In the genomic region with DNA sequence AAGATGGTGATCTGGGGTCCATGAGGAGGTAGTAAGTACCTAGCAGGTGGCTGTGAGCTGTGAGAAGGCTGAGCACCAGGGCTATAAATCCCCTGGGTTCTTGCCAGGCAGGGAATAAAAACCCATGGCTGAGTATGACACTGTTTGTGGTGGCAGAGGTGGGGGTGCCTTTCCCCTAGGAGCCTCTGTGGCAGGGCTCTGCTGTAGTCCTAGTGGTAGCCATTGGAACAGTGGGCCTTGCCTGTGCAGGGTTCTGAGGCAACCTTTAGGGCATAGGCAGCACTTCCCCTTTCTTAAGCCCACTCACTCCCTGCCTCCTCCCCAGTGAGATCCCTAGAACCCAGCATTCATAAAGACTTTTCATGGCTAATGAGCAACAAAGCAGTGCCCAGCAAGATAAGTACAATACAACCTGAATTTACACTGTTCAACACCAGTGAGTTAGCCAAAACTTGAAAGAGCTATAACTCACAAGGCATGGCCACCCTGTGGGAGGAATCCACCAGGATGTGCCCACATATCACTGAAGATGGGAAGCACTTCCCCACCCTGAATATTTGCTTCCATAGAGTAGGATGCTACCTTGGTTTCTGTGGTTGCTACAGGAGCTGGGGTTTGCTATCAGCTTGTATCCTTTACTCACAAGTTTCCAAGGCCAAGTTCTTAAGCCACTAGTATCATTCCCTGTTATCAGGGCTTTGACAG, we compare ENCODE assay signal across 10 cellular contexts.
DNase-seq lines count a peak whose midpoint lies in the region; ATAC-seq and TF ChIP-seq lines count a peak whose summit lies in the region.
"Had no signal": no experiment of that assay in that cellular context is flagged by ENCODE, and none has a peak within 500 bp of the region (broad histone marks: within the 10 kb centered on the region; RNA-seq: fewer than 3 reads in every experiment).

No MANE protein-coding gene starts in this region.

- H3K4me3 ChIP-seq in left lung = no peak overlapping the region

- CTCF ChIA-PET in activated CD8-positive, alpha-beta T cell treated with anti-CD3 and anti-CD28 coated beads, Interleukin-2, amount 10 ng/mL, durations not matched to agents 7 days and 5 days (lab: Charles Lee) = interaction anchor here (1.0 to 1.1 kb wide), 2 partner anchors 10 to 123 kb away, joined by 3 read pairs; no protein-coding TSS in a partner anchor

- POLR2A ChIA-PET in activated CD8-positive, alpha-beta T cell treated with anti-CD3 and anti-CD28 coated beads, Interleukin-2, amount 10 ng/mL, durations not matched to agents 7 days and 5 days (lab: Charles Lee) = no interaction called here

- no peak overlapping the region for H3K27ac ChIP-seq in left lung

- H3K36me3 ChIP-seq in left lung = no peaks in the 10 kb centered on the region

- DNase-seq in COLO668 (lab: John Stamatoyannopoulos, UW; ENCODE audit: unreplicated experiment) = peak; percentile 18
- DNase-seq in activated CD4-positive, alpha-beta T cell treated with anti-CD3 and anti-CD28 coated beads, Interleukin-2, amount 50 U/mL, for 48 hours = no peak
- no peak for DNase-seq in Right ventricle myocardium superior
- DNase-seq in activated CD8-positive, alpha-beta T cell treated with anti-CD3 and anti-CD28 coated beads, Interleukin-2, amount 10 ng/mL, durations not matched to agents 7 days and 5 days = no peak
- no peak for DNase-seq in left lung
- DNase-seq: activated naive CD4-positive, alpha-beta T cell treated with anti-CD3 and anti-CD28 coated beads, Interleukin-2, amount 10 ng/mL, durations not matched to agents 7 days and 5 days; NCI-H446 had no signal

- no peaks in the 10 kb centered on the region for H3K27me3 Mint-ChIP-seq in dendritic cell treated with granulocyte-macrophage colony-stimulating factor and Interleukin-4, amounts not matched to agents 40 ng/mL and 50 ng/mL, for 4 days
- H3K27me3 Mint-ChIP-seq in activated CD8-positive, alpha-beta T cell treated with anti-CD3 and anti-CD28 coated beads, Interleukin-2, amount 10 ng/mL, durations not matched to agents 7 days and 5 days (ENCODE audit: low read depth) = no peaks in the 10 kb centered on the region
- H3K27me3 Mint-ChIP-seq: activated naive CD4-positive, alpha-beta T cell treated with anti-CD3 and anti-CD28 coated beads, Interleukin-2, amount 10 ng/mL, durations not matched to agents 7 days and 5 days had no signal

- H3K4me3 Mint-ChIP-seq in dendritic cell treated with granulocyte-macrophage colony-stimulating factor and Interleukin-4, amounts not matched to agents 40 ng/mL and 50 ng/mL, for 4 days = no peak overlapping the region
- no peak overlapping the region for H3K4me3 Mint-ChIP-seq in activated CD8-positive, alpha-beta T cell treated with anti-CD3 and anti-CD28 coated beads, Interleukin-2, amount 10 ng/mL, durations not matched to agents 7 days and 5 days
- H3K4me3 Mint-ChIP-seq: activated naive CD4-positive, alpha-beta T cell treated with anti-CD3 and anti-CD28 coated beads, Interleukin-2, amount 10 ng/mL, durations not matched to agents 7 days and 5 days had no signal

- no peaks in the 10 kb centered on the region for H3K36me3 Mint-ChIP-seq in dendritic cell treated with granulocyte-macrophage colony-stimulating factor and Interleukin-4, amounts not matched to agents 40 ng/mL and 50 ng/mL, for 4 days (ENCODE audit: low read depth)
- no peaks in the 10 kb centered on the region for H3K36me3 Mint-ChIP-seq in activated CD8-positive, alpha-beta T cell treated with anti-CD3 and anti-CD28 coated beads, Interleukin-2, amount 10 ng/mL, durations not matched to agents 7 days and 5 days (ENCODE audit: low read depth)
- H3K36me3 Mint-ChIP-seq: activated naive CD4-positive, alpha-beta T cell treated with anti-CD3 and anti-CD28 coated beads, Interleukin-2, amount 10 ng/mL, durations not matched to agents 7 days and 5 days had no signal

- H3K9me3 ChIP-seq in left lung = no peaks in the 10 kb centered on the region

- peak; percentile 42 for ATAC-seq in GM21360 (IDR thresholded peaks at IDR 0.05; ENCODE audit: unreplicated experiment)
- ATAC-seq in HG03521 (IDR thresholded peaks at IDR 0.05; ENCODE audit: unreplicated experiment) = peak; percentile 47
- ATAC-seq in Right ventricle myocardium superior (ENCODE audit: poor library complexity) = no peak
- ATAC-seq in activated CD8-positive, alpha-beta T cell treated with anti-CD3 and anti-CD28 coated beads, Interleukin-2, amount 10 ng/mL, durations not matched to agents 7 days and 5 days = no peak
- ATAC-seq in left lung = no peak

- H3K27ac Mint-ChIP-seq in dendritic cell treated with granulocyte-macrophage colony-stimulating factor and Interleukin-4, amounts not matched to agents 40 ng/mL and 50 ng/mL, for 4 days = peak overlapping the region; percentile 56
- no peak overlapping the region for H3K27ac Mint-ChIP-seq in activated CD8-positive, alpha-beta T cell treated with anti-CD3 and anti-CD28 coated beads, Interleukin-2, amount 10 ng/mL, durations not matched to agents 7 days and 5 days
- H3K27ac Mint-ChIP-seq: activated naive CD4-positive, alpha-beta T cell treated with anti-CD3 and anti-CD28 coated beads, Interleukin-2, amount 10 ng/mL, durations not matched to agents 7 days and 5 days had no signal

- H3K4me1 ChIP-seq in left lung = peaks cover 0 to 6% of the 10 kb centered on the region in 2 donors

- no peaks in the 10 kb centered on the region for H3K27me3 ChIP-seq in left lung

- no peaks in the 10 kb centered on the region for H3K9me3 Mint-ChIP-seq in dendritic cell treated with granulocyte-macrophage colony-stimulating factor and Interleukin-4, amounts not matched to agents 40 ng/mL and 50 ng/mL, for 4 days
- no peaks in the 10 kb centered on the region for H3K9me3 Mint-ChIP-seq in activated CD8-positive, alpha-beta T cell treated with anti-CD3 and anti-CD28 coated beads, Interleukin-2, amount 10 ng/mL, durations not matched to agents 7 days and 5 days (ENCODE audit: insufficient read depth)
- H3K9me3 Mint-ChIP-seq: activated naive CD4-positive, alpha-beta T cell treated with anti-CD3 and anti-CD28 coated beads, Interleukin-2, amount 10 ng/mL, durations not matched to agents 7 days and 5 days had no signal

- no peak for TF ChIP-seq CTCF in left lung (IDR thresholded peaks at IDR 0.05)

- H3K4me1 Mint-ChIP-seq in dendritic cell treated with granulocyte-macrophage colony-stimulating factor and Interleukin-4, amounts not matched to agents 40 ng/mL and 50 ng/mL, for 4 days (ENCODE audit: low read depth) = peaks cover 34% of the 10 kb centered on the region
- no peaks in the 10 kb centered on the region for H3K4me1 Mint-ChIP-seq in activated CD8-positive, alpha-beta T cell treated with anti-CD3 and anti-CD28 coated beads, Interleukin-2, amount 10 ng/mL, durations not matched to agents 7 days and 5 days (ENCODE audit: low read depth)
- H3K4me1 Mint-ChIP-seq: activated naive CD4-positive, alpha-beta T cell treated with anti-CD3 and anti-CD28 coated beads, Interleukin-2, amount 10 ng/mL, durations not matched to agents 7 days and 5 days had no signal

- intact Hi-C loops in dendritic cell treated with granulocyte-macrophage colony-stimulating factor and Interleukin-4, amounts not matched to agents 40 ng/mL and 50 ng/mL, for 4 days (cut with micrococcal nuclease) = no loop called here
- intact Hi-C loops in Right ventricle myocardium superior (cut with DNase I) (no loop called here), left lung (cut with DNase I) (no loop called here)

Comparison
In these comparisons a context has a peak if more than half of its experiments do, and no peak if none do; other contexts are left out.
1. ATAC-seq: peak in GM21360 (single experiment) and HG03521 (single experiment); none in Right ventricle myocardium superior (single experiment), activated CD8-positive, alpha-beta T cell treated with anti-CD3 and anti-CD28 coated beads, Interleukin-2, amount 10 ng/mL, durations not matched to agents 7 days and 5 days (single experiment) and left lung (single experiment).